In the genomic region with DNA sequence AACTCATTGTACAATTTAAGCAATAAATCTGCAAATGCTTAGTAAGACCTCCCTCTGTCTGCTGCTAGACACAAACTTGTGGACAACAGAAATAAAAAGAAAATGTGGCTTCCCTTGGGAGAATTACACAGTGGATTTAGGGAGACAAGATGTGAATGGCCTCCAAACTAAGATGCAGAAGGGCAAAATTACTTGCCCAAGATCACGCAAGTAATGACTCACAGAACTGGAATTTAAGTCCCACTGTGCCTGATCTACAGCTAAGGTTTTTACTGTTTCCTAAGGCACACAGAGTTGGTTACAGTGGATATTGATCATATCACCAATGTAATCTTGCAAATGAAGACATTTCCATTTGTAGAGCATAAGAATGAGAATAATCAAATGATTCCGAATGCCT, we compare ENCODE assay signal across 21 cellular contexts.
"Had no signal": no experiment of that assay in that cellular context is flagged by ENCODE, and none has a peak within 500 bp of the region (broad histone marks: within the 10 kb centered on the region; RNA-seq: fewer than 3 reads in every experiment).

No MANE protein-coding gene starts in this region.

- H3K9ac ChIP-seq: neural progenitor cell had no signal

- H3K27ac ChIP-seq: ascending aorta, coronary artery, gastrocnemius medialis, left ventricle myocardium inferior, neural progenitor cell, thoracic aorta, upper lobe of left lung had no signal

- H3K27me3 Mint-ChIP-seq: activated CD4-positive, alpha-beta T cell treated with anti-CD3 and anti-CD28 coated beads, Interleukin-2, amount 10 ng/mL, durations not matched to agents 7 days and 5 days; naive B cell; progenitor cell of endocrine pancreas had no signal

- H3K27ac Mint-ChIP-seq: activated CD4-positive, alpha-beta T cell treated with anti-CD3 and anti-CD28 coated beads, Interleukin-2, amount 10 ng/mL, durations not matched to agents 7 days and 5 days; naive B cell; neural progenitor cell; progenitor cell of endocrine pancreas; stimulated activated effector memory CD8-positive, alpha-beta T cell treated with anti-CD3 and anti-CD28 coated beads, Interleukin-12 subunit alpha, Interleukin-12 subunit beta, amount 100 ng/mL, for 72 hours had no signal

- H2AFZ ChIP-seq: neural progenitor cell had no signal

- H3K9me3 ChIP-seq: ascending aorta, gastrocnemius medialis, left ventricle myocardium inferior, mucosa of descending colon, thoracic aorta, upper lobe of left lung had no signal

- H3K36me3 ChIP-seq: ascending aorta, gastrocnemius medialis, left ventricle myocardium inferior, neural progenitor cell, thoracic aorta, upper lobe of left lung had no signal

- H3K4me1 Mint-ChIP-seq: activated CD4-positive, alpha-beta T cell treated with anti-CD3 and anti-CD28 coated beads, Interleukin-2, amount 10 ng/mL, durations not matched to agents 7 days and 5 days; naive B cell; neural progenitor cell; stimulated activated effector memory CD8-positive, alpha-beta T cell treated with anti-CD3 and anti-CD28 coated beads, Interleukin-12 subunit alpha, Interleukin-12 subunit beta, amount 100 ng/mL, for 72 hours had no signal

- DNase-seq: activated CD4-positive, alpha-beta T cell treated with anti-CD3 and anti-CD28 coated beads, Interleukin-2, amount 10 ng/mL, durations not matched to agents 7 days and 5 days; activated CD8-positive, alpha-beta memory T cell treated with anti-CD3 and anti-CD28 coated beads, Interleukin-2, amount 50 U/mL, for 4 hours; activated effector memory CD4-positive, alpha-beta T cell treated with Interleukin-2 at 50 U/mL for 16 hours; activated naive CD4-positive, alpha-beta T cell treated with anti-CD3 and anti-CD28 coated beads, Interleukin-2, amount 50 U/mL, for 16 hours; activated T-cell treated with anti-CD3 and anti-CD28 coated beads, Interleukin-2, amount 50 U/mL, for 4 hours; gastrocnemius medialis; head of caudate nucleus; left ventricle myocardium inferior; mucosa of descending colon; naive B cell; right cardiac atrium; stimulated activated CD4-positive, alpha-beta T cell treated with anti-CD3 and anti-CD28 coated beads, Interleukin-4, amount 100 ng/mL, for 24 hours; upper lobe of left lung had no signal

- H3K4me2 ChIP-seq: neural progenitor cell, smooth muscle cell had no signal

- H3K4me3 ChIP-seq: ascending aorta, coronary artery, gastrocnemius medialis, left ventricle myocardium inferior, mucosa of descending colon, neural progenitor cell, smooth muscle cell, thoracic aorta, upper lobe of left lung had no signal

- FAIRE-seq: endometrium had no signal

- H3K4me1 ChIP-seq: ascending aorta, gastrocnemius medialis, left ventricle myocardium inferior, neural progenitor cell, upper lobe of left lung had no signal

- H3K36me3 Mint-ChIP-seq: naive B cell, neural progenitor cell had no signal

- H3K4me3 Mint-ChIP-seq: activated CD4-positive, alpha-beta T cell treated with anti-CD3 and anti-CD28 coated beads, Interleukin-2, amount 10 ng/mL, durations not matched to agents 7 days and 5 days; activated T-cell treated with anti-CD3 and anti-CD28 coated beads, Interleukin-2, amount 50 U/mL, for 4 hours; naive B cell; neural progenitor cell; stimulated activated effector memory CD8-positive, alpha-beta T cell treated with anti-CD3 and anti-CD28 coated beads, Interleukin-12 subunit alpha, Interleukin-12 subunit beta, amount 100 ng/mL, for 72 hours had no signal

- H3K27me3 ChIP-seq: ascending aorta, gastrocnemius medialis, neural progenitor cell, upper lobe of left lung had no signal

- H3K9me3 Mint-ChIP-seq: activated CD4-positive, alpha-beta T cell treated with anti-CD3 and anti-CD28 coated beads, Interleukin-2, amount 10 ng/mL, durations not matched to agents 7 days and 5 days; activated T-cell treated with anti-CD3 and anti-CD28 coated beads, Interleukin-2, amount 50 U/mL, for 4 hours; naive B cell; neural progenitor cell; stimulated activated effector memory CD8-positive, alpha-beta T cell treated with anti-CD3 and anti-CD28 coated beads, Interleukin-12 subunit alpha, Interleukin-12 subunit beta, amount 100 ng/mL, for 72 hours had no signal
